Comparison of ENCODE assay signal across 8 cellular contexts in genomic region chr10:30437039-30437781, GRCh38.
DNase-seq lines count a peak whose midpoint lies in the region; ATAC-seq and TF ChIP-seq lines count a peak whose summit lies in the region.

No MANE protein-coding gene starts in this region.

- no peak for TF ChIP-seq POLR2A in erythroblast (IDR thresholded peaks at IDR 0.05; ENCODE audit: low read length)

- H3K79me2 ChIP-seq in SU-DHL-6 (ENCODE audit: insufficient read depth, low read length) = no peaks in the 10 kb centered on the region

- peak overlapping the region; percentile 3; the same call in 1 of the 2 replicates for H3K9ac ChIP-seq in SU-DHL-6 (ENCODE audit: low read length)

- no peaks in the 10 kb centered on the region for H3K9me3 ChIP-seq in SU-DHL-6 (ENCODE audit: insufficient read depth, low read length)

- TF ChIP-seq CTCF in SU-DHL-6 (IDR thresholded peaks at IDR 0.05; ENCODE audit: insufficient read depth, low read length, poor library complexity, severe bottlenecking) (no peak), retinal pigment epithelial cell (conservative IDR thresholded peaks at IDR 0.05; ENCODE audit: low read depth, low read length) (no peak)

- H3K27ac ChIP-seq in SU-DHL-6 (ENCODE audit: low read depth, low read length) = no peak overlapping the region

- H4K20me1 ChIP-seq in SU-DHL-6 (ENCODE audit: low read depth, low read length) = no peaks in the 10 kb centered on the region

- no peak overlapping the region for H2AFZ ChIP-seq in SU-DHL-6 (ENCODE audit: low read depth, low read length, severe bottlenecking)

- no peaks in the 10 kb centered on the region for H3K9me2 ChIP-seq in SU-DHL-6 (replicated peaks; ENCODE audit: insufficient read depth, low read length)

- peaks cover 6% of the 10 kb centered on the region; the same call in 1 of the 2 replicates for H3F3A ChIP-seq in SU-DHL-6 (ENCODE audit: insufficient read depth)

- DNase-seq in activated effector memory CD4-positive, alpha-beta T cell treated with anti-CD3 and anti-CD28 coated beads, Interleukin-2, amount 50 U/mL, for 16 hours = peak; percentile 72
- no peak for DNase-seq in activated effector memory CD4-positive, alpha-beta T cell treated with Interleukin-2 at 50 U/mL for 16 hours
- DNase-seq in erythroblast (lab: John Stamatoyannopoulos, UW) (peak; percentile 92 to 95), retinal pigment epithelial cell (ENCODE audit: low read depth) (no peak), globus pallidus (ENCODE audit: low spot score) (no peak)

- no peak overlapping the region for H3K4me3 ChIP-seq in SU-DHL-6 (ENCODE audit: insufficient read depth, low read length, poor library complexity, severe bottlenecking)
- H3K4me3 ChIP-seq in retinal pigment epithelial cell (ENCODE audit: low read length) = peak overlapping the region; percentile 90

- H3K27me3 ChIP-seq in SU-DHL-6 (ENCODE audit: low read length) = no peaks in the 10 kb centered on the region

- peak overlapping the region; percentile 39 for H3K4me2 ChIP-seq in SU-DHL-6 (ENCODE audit: low read depth, low read length, poor library complexity, severe bottlenecking)

- H3K36me3 ChIP-seq in SU-DHL-6 (ENCODE audit: low read length) = no peaks in the 10 kb centered on the region

- no peak for ATAC-seq in GM21515 (IDR thresholded peaks at IDR 0.05; ENCODE audit: unreplicated experiment)
- no peak for ATAC-seq in GM21390 (IDR thresholded peaks at IDR 0.05; ENCODE audit: unreplicated experiment)

Comparison
In these comparisons a context has a peak if more than half of its experiments do, and no peak if none do; other contexts are left out.
1. DNase-seq: peak in activated effector memory CD4-positive, alpha-beta T cell treated with anti-CD3 and anti-CD28 coated beads, Interleukin-2, amount 50 U/mL, for 16 hours (single experiment) and erythroblast (2 of 2); none in activated effector memory CD4-positive, alpha-beta T cell treated with Interleukin-2 at 50 U/mL for 16 hours (single experiment), retinal pigment epithelial cell (single experiment) and globus pallidus (single experiment).